In the genomic region with DNA sequence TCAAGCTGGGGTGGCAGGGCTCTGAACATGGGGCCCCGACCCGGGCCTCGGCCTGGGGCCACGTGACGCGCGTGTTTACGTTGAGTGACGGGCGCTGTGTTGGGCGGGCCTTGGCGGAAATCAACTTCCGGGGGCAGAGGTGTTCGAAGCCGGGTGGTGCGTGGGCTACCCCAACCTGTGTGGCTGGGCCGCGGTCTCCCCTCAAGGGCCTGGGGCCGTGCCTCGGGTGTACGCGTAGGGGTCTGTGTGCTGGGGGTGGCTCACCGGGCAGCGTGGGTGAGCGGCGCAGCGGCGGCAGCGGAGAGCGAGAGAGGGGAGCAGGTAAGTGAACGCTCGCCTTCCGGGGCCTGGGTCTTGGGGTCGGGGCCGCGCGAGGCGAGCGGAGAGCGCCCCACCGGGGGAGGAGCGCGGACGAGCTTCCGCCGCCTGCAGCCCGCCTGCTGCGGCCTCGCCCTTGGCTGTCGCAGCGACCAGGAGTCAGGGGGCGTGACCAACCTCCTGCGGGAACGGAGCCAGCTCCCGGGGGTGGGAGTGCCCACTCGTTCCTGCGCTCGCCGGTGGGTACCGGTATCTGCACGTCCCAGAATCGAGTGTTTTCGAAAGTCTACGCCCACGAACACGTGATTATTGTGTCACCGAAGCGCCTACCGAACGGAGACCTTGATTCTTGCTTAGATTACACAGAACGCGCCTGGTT, we compare ENCODE assay signal across 1 cellular context.
A peak's percentile ranks its signal among the peaks of the same experiment; 100 is the strongest.
TF ChIP-seq lines count a peak whose summit lies in the region.

CCDC91 (plus strand) TSS at position 136 of the 697 bp plus-strand sequence. CDS start 66,760 bp downstream, outside the sequence.

TF ChIP-seq in HEK293, 187 proteins besides CTCF, POLR2A, EP300 and RAD21 (continued from another document and continues in another):
- TF ChIP-seq ZNF449 (tag by site-specific recombination; IDR thresholded peaks at IDR 0.05) (peak; percentile 68), ZEB2 (tag by site-specific recombination; IDR thresholded peaks at IDR 0.05) (peak; percentile 89), ZNF114 (tag by site-specific recombination; IDR thresholded peaks at IDR 0.05) (no peak), KLF7 (tag by site-specific recombination; IDR thresholded peaks at IDR 0.05; ENCODE audit: borderline replicate concordance) (peak; percentile 65), PRDM1 (tag by site-specific recombination; IDR thresholded peaks at IDR 0.05) (no peak), KLF1 (tag by site-specific recombination; IDR thresholded peaks at IDR 0.05) (peak; percentile 79), HOXD13 (CRISPR knock-in tag; IDR thresholded peaks at IDR 0.05; ENCODE audit: borderline replicate concordance) (no peak), ZFP3 (tag by site-specific recombination; IDR thresholded peaks at IDR 0.05; ENCODE audit: low read depth) (no peak), ZNF510 (tag by site-specific recombination; IDR thresholded peaks at IDR 0.05; ENCODE audit: insufficient replicate concordance) (no peak), SP3 (tag by site-specific recombination; IDR thresholded peaks at IDR 0.05) (peak; percentile 89), ELK4 (IDR thresholded peaks at IDR 0.05; ENCODE audit: borderline replicate concordance, low read depth, low read length) (no peak), ZBTB21 (tag by site-specific recombination; IDR thresholded peaks at IDR 0.05) (no peak), SALL2 (tag by site-specific recombination; IDR thresholded peaks at IDR 0.05; ENCODE audit: borderline replicate concordance) (no peak), ZNF175 (tag by site-specific recombination; IDR thresholded peaks at IDR 0.05) (no peak), ZNF221 (tag by site-specific recombination; IDR thresholded peaks at IDR 0.05; ENCODE audit: borderline replicate concordance) (no peak), ZNF274 (IDR thresholded peaks at IDR 0.05; ENCODE audit: low read length) (no peak), ZNF274 (tag by site-specific recombination; IDR thresholded peaks at IDR 0.05; ENCODE audit: borderline replicate concordance) (no peak), ZNF610 (tag by site-specific recombination; IDR thresholded peaks at IDR 0.05; ENCODE audit: borderline replicate concordance) (peak; percentile 78; the same call in 1 of the 2 replicates), IKZF3 (tag by site-specific recombination; IDR thresholded peaks at IDR 0.05) (0 out of 2 replicates have a peak, but pooled peaks have one; percentile 39), OSR2 (tag by site-specific recombination; IDR thresholded peaks at IDR 0.05) (peak; percentile 58), ZNF658 (tag by site-specific recombination; IDR thresholded peaks at IDR 0.05) (no peak), ZNF394 (tag by site-specific recombination; IDR thresholded peaks at IDR 0.05; ENCODE audit: borderline replicate concordance) (peak; percentile 80; the same call in 1 of the 2 replicates), ZNF664 (tag by site-specific recombination; IDR thresholded peaks at IDR 0.05) (no peak), ZNF10 (tag by site-specific recombination; IDR thresholded peaks at IDR 0.05) (0 out of 2 replicates have a peak, but pooled peaks have one; percentile 19), INSM2 (tag by site-specific recombination; IDR thresholded peaks at IDR 0.05) (no peak; the same call in 1 of the 2 replicates), ZNF660 (tag by site-specific recombination; IDR thresholded peaks at IDR 0.05) (0 out of 2 replicates have a peak, but pooled peaks have one; percentile 1), GLIS1 (tag by site-specific recombination; IDR thresholded peaks at IDR 0.05) (peak; percentile 69), ZNF433 (tag by site-specific recombination; IDR thresholded peaks at IDR 0.05; ENCODE audit: low read depth) (no peak), KLF16 (tag by site-specific recombination; IDR thresholded peaks at IDR 0.05) (peak; percentile 85), ZNF560 (tag by site-specific recombination; IDR thresholded peaks at IDR 0.05; ENCODE audit: borderline replicate concordance) (no peak), GLI4 (tag by site-specific recombination; IDR thresholded peaks at IDR 0.05) (peak; percentile 96; the same call in 1 of the 2 replicates), ZXDB (tag by site-specific recombination; IDR thresholded peaks at IDR 0.05) (peak; percentile 92), ZNF155 (tag by site-specific recombination; IDR thresholded peaks at IDR 0.05) (no peak), ZNF121 (tag by site-specific recombination; IDR thresholded peaks at IDR 0.05) (peak; percentile 84), OVOL3 (tag by site-specific recombination; IDR thresholded peaks at IDR 0.05) (peak; percentile 22; the same call in 1 of the 2 replicates), ZNF692 (tag by site-specific recombination; IDR thresholded peaks at IDR 0.05) (peak; percentile 87), ZNF654 (tag by site-specific recombination; IDR thresholded peaks at IDR 0.05; ENCODE audit: low read depth) (no peak), ZFP69B (tag by site-specific recombination; IDR thresholded peaks at IDR 0.05) (no peak; the same call in 1 of the 2 replicates), ZNF548 (tag by site-specific recombination; IDR thresholded peaks at IDR 0.05) (no peak), ZNF561 (tag by site-specific recombination; IDR thresholded peaks at IDR 0.05; ENCODE audit: borderline replicate concordance) (no peak; the same call in 1 of the 2 replicates)
- TF ChIP-seq, protein P1, sequence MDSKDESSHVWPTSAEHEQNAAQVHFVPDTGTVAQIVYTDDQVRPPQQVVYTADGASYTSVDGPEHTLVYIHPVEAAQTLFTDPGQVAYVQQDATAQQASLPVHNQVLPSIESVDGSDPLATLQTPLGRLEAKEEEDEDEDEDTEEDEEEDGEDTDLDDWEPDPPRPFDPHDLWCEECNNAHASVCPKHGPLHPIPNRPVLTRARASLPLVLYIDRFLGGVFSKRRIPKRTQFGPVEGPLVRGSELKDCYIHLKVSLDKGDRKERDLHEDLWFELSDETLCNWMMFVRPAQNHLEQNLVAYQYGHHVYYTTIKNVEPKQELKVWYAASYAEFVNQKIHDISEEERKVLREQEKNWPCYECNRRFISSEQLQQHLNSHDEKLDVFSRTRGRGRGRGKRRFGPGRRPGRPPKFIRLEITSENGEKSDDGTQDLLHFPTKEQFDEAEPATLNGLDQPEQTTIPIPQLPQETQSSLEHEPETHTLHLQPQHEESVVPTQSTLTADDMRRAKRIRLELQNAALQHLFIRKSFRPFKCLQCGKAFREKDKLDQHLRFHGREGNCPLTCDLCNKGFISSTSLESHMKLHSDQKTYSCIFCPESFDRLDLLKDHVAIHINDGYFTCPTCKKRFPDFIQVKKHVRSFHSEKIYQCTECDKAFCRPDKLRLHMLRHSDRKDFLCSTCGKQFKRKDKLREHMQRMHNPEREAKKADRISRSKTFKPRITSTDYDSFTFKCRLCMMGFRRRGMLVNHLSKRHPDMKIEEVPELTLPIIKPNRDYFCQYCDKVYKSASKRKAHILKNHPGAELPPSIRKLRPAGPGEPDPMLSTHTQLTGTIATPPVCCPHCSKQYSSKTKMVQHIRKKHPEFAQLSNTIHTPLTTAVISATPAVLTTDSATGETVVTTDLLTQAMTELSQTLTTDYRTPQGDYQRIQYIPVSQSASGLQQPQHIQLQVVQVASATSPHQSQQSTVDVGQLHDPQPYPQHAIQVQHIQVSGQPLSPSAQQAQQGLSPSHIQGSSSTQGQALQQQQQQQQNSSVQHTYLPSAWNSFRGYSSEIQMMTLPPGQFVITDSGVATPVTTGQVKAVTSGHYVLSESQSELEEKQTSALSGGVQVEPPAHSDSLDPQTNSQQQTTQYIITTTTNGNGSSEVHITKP (tag by site-specific recombination; IDR thresholded peaks at IDR 0.05): peak; percentile 61
- TF ChIP-seq, protein P2, sequence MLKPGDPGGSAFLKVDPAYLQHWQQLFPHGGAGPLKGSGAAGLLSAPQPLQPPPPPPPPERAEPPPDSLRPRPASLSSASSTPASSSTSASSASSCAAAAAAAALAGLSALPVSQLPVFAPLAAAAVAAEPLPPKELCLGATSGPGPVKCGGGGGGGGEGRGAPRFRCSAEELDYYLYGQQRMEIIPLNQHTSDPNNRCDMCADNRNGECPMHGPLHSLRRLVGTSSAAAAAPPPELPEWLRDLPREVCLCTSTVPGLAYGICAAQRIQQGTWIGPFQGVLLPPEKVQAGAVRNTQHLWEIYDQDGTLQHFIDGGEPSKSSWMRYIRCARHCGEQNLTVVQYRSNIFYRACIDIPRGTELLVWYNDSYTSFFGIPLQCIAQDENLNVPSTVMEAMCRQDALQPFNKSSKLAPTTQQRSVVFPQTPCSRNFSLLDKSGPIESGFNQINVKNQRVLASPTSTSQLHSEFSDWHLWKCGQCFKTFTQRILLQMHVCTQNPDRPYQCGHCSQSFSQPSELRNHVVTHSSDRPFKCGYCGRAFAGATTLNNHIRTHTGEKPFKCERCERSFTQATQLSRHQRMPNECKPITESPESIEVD (tag by site-specific recombination; IDR thresholded peaks at IDR 0.05): no peak
- TF ChIP-seq, protein P3, sequence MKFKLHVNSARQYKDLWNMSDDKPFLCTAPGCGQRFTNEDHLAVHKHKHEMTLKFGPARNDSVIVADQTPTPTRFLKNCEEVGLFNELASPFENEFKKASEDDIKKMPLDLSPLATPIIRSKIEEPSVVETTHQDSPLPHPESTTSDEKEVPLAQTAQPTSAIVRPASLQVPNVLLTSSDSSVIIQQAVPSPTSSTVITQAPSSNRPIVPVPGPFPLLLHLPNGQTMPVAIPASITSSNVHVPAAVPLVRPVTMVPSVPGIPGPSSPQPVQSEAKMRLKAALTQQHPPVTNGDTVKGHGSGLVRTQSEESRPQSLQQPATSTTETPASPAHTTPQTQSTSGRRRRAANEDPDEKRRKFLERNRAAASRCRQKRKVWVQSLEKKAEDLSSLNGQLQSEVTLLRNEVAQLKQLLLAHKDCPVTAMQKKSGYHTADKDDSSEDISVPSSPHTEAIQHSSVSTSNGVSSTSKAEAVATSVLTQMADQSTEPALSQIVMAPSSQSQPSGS (tag by site-specific recombination; IDR thresholded peaks at IDR 0.05; ENCODE audit: low read depth): no peak
- TF ChIP-seq, protein P4, sequence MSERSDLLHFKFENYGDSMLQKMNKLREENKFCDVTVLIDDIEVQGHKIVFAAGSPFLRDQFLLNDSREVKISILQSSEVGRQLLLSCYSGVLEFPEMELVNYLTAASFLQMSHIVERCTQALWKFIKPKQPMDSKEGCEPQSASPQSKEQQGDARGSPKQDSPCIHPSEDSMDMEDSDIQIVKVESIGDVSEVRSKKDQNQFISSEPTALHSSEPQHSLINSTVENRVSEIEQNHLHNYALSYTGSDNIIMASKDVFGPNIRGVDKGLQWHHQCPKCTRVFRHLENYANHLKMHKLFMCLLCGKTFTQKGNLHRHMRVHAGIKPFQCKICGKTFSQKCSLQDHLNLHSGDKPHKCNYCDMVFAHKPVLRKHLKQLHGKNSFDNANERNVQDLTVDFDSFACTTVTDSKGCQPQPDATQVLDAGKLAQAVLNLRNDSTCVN (tag by site-specific recombination; optimal IDR thresholded peaks at IDR 0.05): peak; percentile 99
- TF ChIP-seq, protein P5, sequence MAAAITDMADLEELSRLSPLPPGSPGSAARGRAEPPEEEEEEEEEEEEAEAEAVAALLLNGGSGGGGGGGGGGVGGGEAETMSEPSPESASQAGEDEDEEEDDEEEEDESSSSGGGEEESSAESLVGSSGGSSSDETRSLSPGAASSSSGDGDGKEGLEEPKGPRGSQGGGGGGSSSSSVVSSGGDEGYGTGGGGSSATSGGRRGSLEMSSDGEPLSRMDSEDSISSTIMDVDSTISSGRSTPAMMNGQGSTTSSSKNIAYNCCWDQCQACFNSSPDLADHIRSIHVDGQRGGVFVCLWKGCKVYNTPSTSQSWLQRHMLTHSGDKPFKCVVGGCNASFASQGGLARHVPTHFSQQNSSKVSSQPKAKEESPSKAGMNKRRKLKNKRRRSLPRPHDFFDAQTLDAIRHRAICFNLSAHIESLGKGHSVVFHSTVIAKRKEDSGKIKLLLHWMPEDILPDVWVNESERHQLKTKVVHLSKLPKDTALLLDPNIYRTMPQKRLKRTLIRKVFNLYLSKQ (tag by site-specific recombination; IDR thresholded peaks at IDR 0.05; ENCODE audit: borderline replicate concordance): no peak
- TF ChIP-seq, protein P6, sequence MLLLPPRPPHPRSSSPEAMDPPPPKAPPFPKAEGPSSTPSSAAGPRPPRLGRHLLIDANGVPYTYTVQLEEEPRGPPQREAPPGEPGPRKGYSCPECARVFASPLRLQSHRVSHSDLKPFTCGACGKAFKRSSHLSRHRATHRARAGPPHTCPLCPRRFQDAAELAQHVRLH (tag by site-specific recombination; IDR thresholded peaks at IDR 0.05): peak; percentile 97
